ENCODE assay signal across 1 cellular context in genomic region chr6:15689586-15690450, GRCh38.
TF ChIP-seq lines count a peak whose summit lies in the region.

No MANE protein-coding gene starts in this region.

TF ChIP-seq in K562, 482 proteins besides CTCF, POLR2A, EP300 and RAD21 (continues in another document):
- no peak for TF ChIP-seq GABPB2 (CRISPR knock-in tag; conservative IDR thresholded peaks at IDR 0.05)
- no peak for TF ChIP-seq CEBPG (CRISPR knock-in tag; IDR thresholded peaks at IDR 0.05)
- TF ChIP-seq CEBPG (tag; conservative IDR thresholded peaks at IDR 0.05 in 1 of 2, IDR thresholded peaks at IDR 0.05 in 1 of 2): 0 out of 4 replicates have a peak, but pooled peaks have one; percentile 12 to 42
- no peak for TF ChIP-seq XRCC5 (IDR thresholded peaks at IDR 0.05; ENCODE audit: low read depth, low read length)
- TF ChIP-seq ZNF449 (CRISPR knock-in tag; IDR thresholded peaks at IDR 0.05): no peak
- TF ChIP-seq CUX1 (CRISPR knock-in tag; IDR thresholded peaks at IDR 0.05): no peak
- no peak for TF ChIP-seq RB1 (IDR thresholded peaks at IDR 0.05; ENCODE audit: low read depth)
- no peak for TF ChIP-seq PHF8 (IDR thresholded peaks at IDR 0.05; ENCODE audit: borderline replicate concordance, low read length)
- TF ChIP-seq ATF3 (IDR thresholded peaks at IDR 0.05): peak; percentile 22; the same call in 1 of the 2 replicates
- TF ChIP-seq ATF3 (CRISPR knock-in tag; conservative IDR thresholded peaks at IDR 0.05): no peak
- TF ChIP-seq THRAP3 (IDR thresholded peaks at IDR 0.05; ENCODE audit: borderline replicate concordance): no peak
- no peak for TF ChIP-seq UBTF (IDR thresholded peaks at IDR 0.05; ENCODE audit: borderline replicate concordance in 1 of 2, low read depth in 2 of 2, low read length in 2 of 2)
- no peak for TF ChIP-seq CHAMP1 (IDR thresholded peaks at IDR 0.05)
- TF ChIP-seq ZBTB12 (CRISPR knock-in tag; IDR thresholded peaks at IDR 0.05): no peak
- no peak for TF ChIP-seq ESRRB (CRISPR knock-in tag; IDR thresholded peaks at IDR 0.05; ENCODE audit: borderline replicate concordance)
- no peak for TF ChIP-seq EZH2 (IDR thresholded peaks at IDR 0.05; ENCODE audit: borderline replicate concordance, low read depth, low read length)
- TF ChIP-seq ZNF24 (IDR thresholded peaks at IDR 0.05): peak; percentile 79; the same call in 1 of the 2 replicates
- no peak for TF ChIP-seq ZNF57 (CRISPR knock-in tag; IDR thresholded peaks at IDR 0.05)
- no peak for TF ChIP-seq ZNF77 (CRISPR knock-in tag; IDR thresholded peaks at IDR 0.05)
- no peak for TF ChIP-seq CREBBP (IDR thresholded peaks at IDR 0.05; ENCODE audit: low read depth, low read length)
- no peak for TF ChIP-seq RAD51 (IDR thresholded peaks at IDR 0.05; ENCODE audit: borderline replicate concordance, low read depth)
- TF ChIP-seq NCOA4 (IDR thresholded peaks at IDR 0.05; ENCODE audit: partially characterized antibody): no peak
- TF ChIP-seq CBX5 (IDR thresholded peaks at IDR 0.05; ENCODE audit: borderline replicate concordance, low read depth): no peak
- TF ChIP-seq ZNF592 (IDR thresholded peaks at IDR 0.05): no peak
- no peak for TF ChIP-seq AFF1 (IDR thresholded peaks at IDR 0.05; ENCODE audit: low read depth in 1 of 2, partially characterized antibody in 2 of 2)
- no peak for TF ChIP-seq ZNF23 (CRISPR knock-in tag; IDR thresholded peaks at IDR 0.05)
- TF ChIP-seq ZNF143 (CRISPR knock-in tag; IDR thresholded peaks at IDR 0.05): no peak
- TF ChIP-seq RNF2 (IDR thresholded peaks at IDR 0.05): no peak
- TF ChIP-seq RBM25 (IDR thresholded peaks at IDR 0.05; ENCODE audit: low read depth, low read length, severe bottlenecking): no peak
- no peak for TF ChIP-seq TBL1XR1 (IDR thresholded peaks at IDR 0.05; ENCODE audit: low read length in 2 of 2)
- no peak for TF ChIP-seq IFI16 (CRISPR knock-in tag; IDR thresholded peaks at IDR 0.05)
- 0 out of 4 replicates have a peak, but pooled peaks of 1 of the 2 experiments have one; percentile 38 for TF ChIP-seq KDM1A (IDR thresholded peaks at IDR 0.05)
- TF ChIP-seq NR0B1 (IDR thresholded peaks at IDR 0.05; ENCODE audit: partially characterized antibody): no peak
